In genomic region chr4:100746141-100746540, GRCh38 we compare ENCODE assay signal across 24 cellular contexts.
DNase-seq lines count a peak whose midpoint lies in the region; ATAC-seq, FAIRE-seq and TF ChIP-seq lines count a peak whose summit lies in the region.
"Had no signal": no experiment of that assay in that cellular context is flagged by ENCODE, and none has a peak within 500 bp of the region (broad histone marks: within the 10 kb centered on the region; RNA-seq: fewer than 3 reads in every experiment).

No MANE protein-coding gene starts in this region.

- TF ChIP-seq RAD21 in H1 (IDR thresholded peaks at IDR 0.05 in 1 of 2, conservative IDR thresholded peaks at IDR 0.05 in 1 of 2; ENCODE audit: low read depth in 2 of 2, low read length in 2 of 2): no peak

- H3K18ac ChIP-seq in H1 (ENCODE audit: extremely low read depth, low read length): no peak overlapping the region
- no peak overlapping the region for H3K18ac ChIP-seq in neuronal stem cell (ENCODE audit: low read length)

- H3K9ac ChIP-seq in H1 (replicated peaks in 1 of 4; ENCODE audit: extremely low read depth in 1 of 4, low read depth in 3 of 4, low read length in 3 of 4): no peak overlapping the region
- H3K9ac ChIP-seq in neuronal stem cell (ENCODE audit: low read depth, low read length, poor library complexity): no peak overlapping the region
- H3K9ac ChIP-seq: BLaER1 treated with 17β-estradiol and CSF1 and Interleukin-3, amounts not matched to agents 10 nM and 100 nM had no signal

- H4K5ac ChIP-seq in H1 (ENCODE audit: insufficient read length, low read depth, low read length): no peak overlapping the region

- H3K4me1 ChIP-seq in H1 (replicated peaks in 1 of 4; ENCODE audit: control insufficient read depth in 3 of 4, insufficient read depth in 4 of 4, low read length in 3 of 4) (no peaks in the 10 kb centered on the region), neuronal stem cell (ENCODE audit: control insufficient read depth in 2 of 2, insufficient read depth in 1 of 2, low read depth in 1 of 2, low read length in 2 of 2) (no peaks in the 10 kb centered on the region), spleen (no peaks in the 10 kb centered on the region)
- H3K4me1 ChIP-seq: A549; BE2C; BLaER1 treated with 17β-estradiol and CSF1 and Interleukin-3, amounts not matched to agents 10 nM and 100 nM had no signal

- H2BK15ac ChIP-seq in H1 (ENCODE audit: low read length) (no peak overlapping the region), neuronal stem cell (ENCODE audit: low read length) (no peak overlapping the region)

- FAIRE-seq in H1 (lab: Jason Lieb, UNC): no peak
- FAIRE-seq: A549, GM12891, GM18507 had no signal

- no peak overlapping the region for H3K56ac ChIP-seq in H1 (replicated peaks; ENCODE audit: insufficient read length, low read depth, low read length)

- H3K36me3 ChIP-seq in H1 (ENCODE audit: control insufficient read depth in 2 of 4, insufficient read depth in 4 of 4, low read length in 3 of 4): no peaks in the 10 kb centered on the region
- H3K36me3 ChIP-seq in neuronal stem cell (replicated peaks in 1 of 2; ENCODE audit: control insufficient read depth in 2 of 2, insufficient read depth in 2 of 2, low read length in 2 of 2): no peaks in the 10 kb centered on the region
- no peaks in the 10 kb centered on the region for H3K36me3 ChIP-seq in spleen
- H3K36me3 ChIP-seq: BE2C; BLaER1 treated with 17β-estradiol and CSF1 and Interleukin-3, amounts not matched to agents 10 nM and 100 nM had no signal

- no peak for TF ChIP-seq EP300 in H1 (IDR thresholded peaks at IDR 0.05; ENCODE audit: borderline replicate concordance in 1 of 2, low read depth in 2 of 2, low read length in 2 of 2)

- intact Hi-C loops in spleen (cut with DNase I; ENCODE audit: low total_unique reads): no loop called here

- H3K27ac ChIP-seq in H1 (ENCODE audit: low read depth, low read length) (no peak overlapping the region), neuronal stem cell (replicated peaks; ENCODE audit: low read length) (no peak overlapping the region), spleen (no peak overlapping the region)
- H3K27ac ChIP-seq: A549; BLaER1 treated with 17β-estradiol and CSF1 and Interleukin-3, amounts not matched to agents 10 nM and 100 nM had no signal

- no peaks in the 10 kb centered on the region for H3K27me3 ChIP-seq in H1 (replicated peaks in 1 of 4; ENCODE audit: control insufficient read depth in 3 of 4, extremely low read depth in 1 of 4, insufficient read depth in 3 of 4, low read length in 3 of 4)
- H3K27me3 ChIP-seq in neuronal stem cell (ENCODE audit: control insufficient read depth in 3 of 3, insufficient read depth in 3 of 3, low read depth in 1 of 3, low read length in 3 of 3): no peaks in the 10 kb centered on the region
- no peaks in the 10 kb centered on the region for H3K27me3 ChIP-seq in spleen (replicated peaks in 1 of 7)
- H3K27me3 ChIP-seq: BE2C; BLaER1 treated with 17β-estradiol and CSF1 and Interleukin-3, amounts not matched to agents 10 nM and 100 nM had no signal

- H4K8ac ChIP-seq in H1 (ENCODE audit: extremely low read depth, insufficient read depth, low read length): peak overlapping the region; percentile 51
- H4K8ac ChIP-seq in neuronal stem cell (ENCODE audit: low read depth, low read length): no peak overlapping the region

- H2BK5ac ChIP-seq in H1 (ENCODE audit: low read depth, low read length) (no peak overlapping the region), neuronal stem cell (ENCODE audit: low read length) (no peak overlapping the region)

- POLR2A ChIA-PET in H1 (lab: Charles Lee; ENCODE audit: partially characterized antibody): no interaction called here

- H3K23ac ChIP-seq in H1 (ENCODE audit: insufficient read length): no peak overlapping the region
- H3K23ac ChIP-seq in neuronal stem cell (ENCODE audit: low read depth, low read length, poor library complexity): no peak overlapping the region

- H4K20me1 ChIP-seq in H1 (replicated peaks in 1 of 2; ENCODE audit: control insufficient read depth in 1 of 2, insufficient read depth in 2 of 2, low read length in 2 of 2): no peaks in the 10 kb centered on the region
- H4K20me1 ChIP-seq: BLaER1 treated with 17β-estradiol and CSF1 and Interleukin-3, amounts not matched to agents 10 nM and 100 nM had no signal

- H2BK20ac ChIP-seq in H1 (ENCODE audit: low read length): no peak overlapping the region

- H3K79me1 ChIP-seq in H1 (ENCODE audit: low read depth, low read length): no peaks in the 10 kb centered on the region
- no peaks in the 10 kb centered on the region for H3K79me1 ChIP-seq in neuronal stem cell (ENCODE audit: low read depth, low read length)

- H3K4ac ChIP-seq in H1 (replicated peaks; ENCODE audit: insufficient read length, low read depth, low read length) (no peak overlapping the region), neuronal stem cell (ENCODE audit: low read length) (no peak overlapping the region)

- H3K79me2 ChIP-seq in H1 (ENCODE audit: control insufficient read depth in 1 of 2, insufficient read depth in 2 of 2, low read length in 2 of 2): no peaks in the 10 kb centered on the region

- H2AFZ ChIP-seq in H1 (ENCODE audit: low read length) (no peak overlapping the region), neuronal stem cell (ENCODE audit: low read length) (no peak overlapping the region)

- H3K9me3 ChIP-seq in H1 (ENCODE audit: insufficient read depth in 2 of 2, low read depth in 1 of 2, low read length in 1 of 2) (peaks cover 6 to 7% of the 10 kb centered on the region in 2 experiments; a peak in 2 of 4 replicates), neuronal stem cell (replicated peaks in 1 of 2; ENCODE audit: control insufficient read depth in 2 of 2, insufficient read depth in 1 of 2, low read depth in 1 of 2, low read length in 2 of 2) (peaks cover 3 to 5% of the 10 kb centered on the region in 2 donors), spleen (no peaks in the 10 kb centered on the region)
- H3K9me3 ChIP-seq: A549, BE2C had no signal

- CTCF ChIA-PET in H1 (lab: Charles Lee; ENCODE audit: partially characterized antibody): no interaction called here

- no peak overlapping the region for H2BK120ac ChIP-seq in H1 (replicated peaks; ENCODE audit: low read depth, low read length)
- H2BK120ac ChIP-seq in neuronal stem cell (ENCODE audit: low read depth, low read length): no peak overlapping the region

- no peak overlapping the region for H3K4me3 ChIP-seq in H1 (ENCODE audit: extremely low read depth in 1 of 4, insufficient read depth in 2 of 4, low read depth in 3 of 4, low read length in 4 of 4)
- no peak overlapping the region for H3K4me3 ChIP-seq in neuronal stem cell (ENCODE audit: low read length in 2 of 2)
- no peak overlapping the region for H3K4me3 ChIP-seq in spleen
- H3K4me3 ChIP-seq: A549; BLaER1 treated with 17β-estradiol and CSF1 and Interleukin-3, amounts not matched to agents 10 nM and 100 nM had no signal

- no peak for TF ChIP-seq POLR2A in H1 (IDR thresholded peaks at IDR 0.05; ENCODE audit: control extremely low read depth in 1 of 2, low read depth in 2 of 2, low read length in 2 of 2)
- TF ChIP-seq POLR2A in spleen (IDR thresholded peaks at IDR 0.05): no peak

- no peak overlapping the region for H4K91ac ChIP-seq in H1 (replicated peaks; ENCODE audit: insufficient read length, low read length)
- H4K91ac ChIP-seq in neuronal stem cell (ENCODE audit: low read depth, low read length, poor library complexity): no peak overlapping the region

- ATAC-seq in HG02885 (IDR thresholded peaks at IDR 0.05; ENCODE audit: poor library complexity, unreplicated experiment): no peak
- ATAC-seq: A549 had no signal

- no peak for DNase-seq in H1 (ENCODE audit: low read depth in 1 of 2, low spot score in 2 of 2)
- DNase-seq in neuronal stem cell (ENCODE audit: low spot score): no peak
- peak; percentile 27 for DNase-seq in spleen
- DNase-seq in NCI-H748 treated with DMSO at 0.1 percent for 48 hours (lab: John Stamatoyannopoulos, UW): no peak
- DNase-seq in stimulated activated naive CD4-positive, alpha-beta T cell treated with Interleukin-2 at 50 U/mL for 16 hours (lab: John Stamatoyannopoulos, UW): no peak
- DNase-seq: 8988T; ACHN; AML-193; BE2C; Calu3; CD4-positive, alpha-beta T cell; CD8-positive, alpha-beta memory T cell; COR-L47; DMS53; DMS79 treated with DMSO at 0.1 percent for 48 hours; GF-D8; GOT3; H7; HCEC 1CT had no signal

- no peak overlapping the region for H3K14ac ChIP-seq in H1 (ENCODE audit: insufficient read length)
- peak overlapping the region; percentile 26 for H3K14ac ChIP-seq in neuronal stem cell (ENCODE audit: low read length)

- no peak overlapping the region for H3K4me2 ChIP-seq in H1 (ENCODE audit: insufficient read depth in 1 of 2, low read depth in 2 of 2, low read length in 2 of 2)
- H3K4me2 ChIP-seq in neuronal stem cell (ENCODE audit: insufficient read depth, low read length, poor library complexity, severe bottlenecking): no peak overlapping the region
- H3K4me2 ChIP-seq: A549; BLaER1 treated with 17β-estradiol and CSF1 and Interleukin-3, amounts not matched to agents 10 nM and 100 nM had no signal

- no peak for TF ChIP-seq CTCF in H1 (IDR thresholded peaks at IDR 0.05; ENCODE audit: control extremely low read depth in 1 of 3, insufficient read depth in 1 of 3, low read depth in 1 of 3, low read length in 3 of 3)
- TF ChIP-seq CTCF in spleen (IDR thresholded peaks at IDR 0.05 in 8 of 11, conservative IDR thresholded peaks at IDR 0.05 in 3 of 11): no peak

- peaks cover under 1% of the 10 kb centered on the region; the same call in 1 of the 2 replicates for H3K23me2 ChIP-seq in H1 (ENCODE audit: low read depth, low read length)

- H2AK5ac ChIP-seq in H1 (ENCODE audit: low read depth, low read length) (no peak overlapping the region), neuronal stem cell (ENCODE audit: low read depth, low read length) (peak overlapping the region; percentile 30)

- H2BK12ac ChIP-seq in H1 (ENCODE audit: low read depth, low read length) (no peak overlapping the region), neuronal stem cell (ENCODE audit: low read length) (no peak overlapping the region)

TF ChIP-seq in H1, 55 proteins besides CTCF, POLR2A, EP300 and RAD21:
- TF ChIP-seq JUN (IDR thresholded peaks at IDR 0.05; ENCODE audit: low read depth, low read length) (no peak), SUZ12 (IDR thresholded peaks at IDR 0.05; ENCODE audit: low read length) (no peak), YY1 (IDR thresholded peaks at IDR 0.05; ENCODE audit: low read depth, low read length) (no peak), MAFK (IDR thresholded peaks at IDR 0.05; ENCODE audit: low read depth, low read length) (no peak)
